8 cellular contexts compared by ENCODE assay signal in the genomic region with DNA sequence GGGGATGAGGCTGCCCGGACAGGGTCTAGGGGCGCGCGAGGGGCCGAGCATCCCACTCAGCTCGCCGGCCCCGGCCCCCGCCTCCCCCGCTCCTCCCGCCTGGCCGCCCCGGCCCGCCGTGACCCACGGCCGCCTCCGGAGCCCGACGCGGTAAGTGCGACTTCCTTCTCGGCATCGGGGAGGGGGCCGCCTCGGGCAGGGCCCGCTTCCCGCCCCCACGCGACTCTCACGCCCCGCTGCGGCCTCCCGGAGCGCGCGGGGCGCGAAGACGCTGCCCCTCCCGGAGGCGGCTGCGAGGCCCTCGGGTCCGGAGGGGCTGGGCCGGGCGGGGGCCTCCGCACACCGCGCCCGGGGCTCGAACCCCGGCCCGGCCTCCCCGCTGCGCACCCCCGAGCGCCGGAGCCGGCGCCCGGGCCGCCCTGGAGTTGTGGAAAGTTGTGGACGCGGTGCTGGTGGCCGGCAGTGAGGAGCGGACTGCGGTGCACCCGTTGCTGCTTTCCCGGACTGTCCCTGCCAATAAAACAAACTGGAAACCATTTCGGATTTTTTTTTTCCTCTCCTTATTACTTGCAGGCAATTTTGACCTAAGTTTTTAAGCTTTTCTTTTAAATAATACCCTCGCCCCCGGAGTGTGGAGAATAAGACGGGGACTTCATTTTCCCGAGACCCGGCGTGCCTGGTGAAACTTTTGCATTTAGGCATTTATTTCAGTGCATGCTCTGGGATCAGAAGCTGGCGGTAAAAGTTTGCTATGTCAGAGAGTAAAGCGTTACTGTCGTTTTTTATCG. TPM values are rescaled to one million over a fixed set of nuclear protein-coding genes. Genes with fewer than 3 reads are reported as not detected.
DNase-seq lines count a peak whose midpoint lies in the region; ATAC-seq and TF ChIP-seq lines count a peak whose summit lies in the region.

No MANE protein-coding gene starts in this region.

- H3K36me3 Mint-ChIP-seq in activated naive CD4-positive, alpha-beta T cell treated with anti-CD3 and anti-CD28 coated beads, Interleukin-2, amount 50 U/mL, for 24 hours, result no peaks in the 10 kb centered on the region

- H3K36me3 ChIP-seq in parathyroid adenoma (ENCODE audit: control insufficient read depth, insufficient read depth, low read length), result no peaks in the 10 kb centered on the region

- peaks cover 49% of the 10 kb centered on the region for H3K4me1 Mint-ChIP-seq in activated naive CD4-positive, alpha-beta T cell treated with anti-CD3 and anti-CD28 coated beads, Interleukin-2, amount 50 U/mL, for 24 hours

- peak overlapping the region; percentile 95 for H3K27ac Mint-ChIP-seq in activated naive CD4-positive, alpha-beta T cell treated with anti-CD3 and anti-CD28 coated beads, Interleukin-2, amount 50 U/mL, for 24 hours

- no peaks in the 10 kb centered on the region for H3K79me2 ChIP-seq in parathyroid adenoma

- TF ChIP-seq CTCF in LNCaP clone FGC (IDR thresholded peaks at IDR 0.05; ENCODE audit: control insufficient read depth, extremely low read depth, insufficient read depth), result no peak
- no peak for TF ChIP-seq CTCF in parathyroid adenoma (IDR thresholded peaks at IDR 0.05)

- H3K4me3 ChIP-seq in LNCaP clone FGC (ENCODE audit: low read depth, low read length) (peak overlapping the region; percentile 55), parathyroid adenoma (ENCODE audit: low read depth, low read length) (peak overlapping the region; percentile 74)

- no peaks in the 10 kb centered on the region for H3K9me3 ChIP-seq in parathyroid adenoma (ENCODE audit: control insufficient read depth, low read length)

- intact Hi-C loops in Right ventricle myocardium superior (cut with DNase I), result no loop called here

- ATAC-seq in GM21423 (IDR thresholded peaks at IDR 0.05; ENCODE audit: unreplicated experiment) (peak; percentile 26), Right ventricle myocardium superior (ENCODE audit: poor library complexity) (peak; percentile 31)

- no peaks in the 10 kb centered on the region for H3K27me3 ChIP-seq in parathyroid adenoma (ENCODE audit: control insufficient read depth, insufficient read depth, low read length)

- peak overlapping the region; percentile 29 for H3K27ac ChIP-seq in parathyroid adenoma

- H3K4me2 ChIP-seq in parathyroid adenoma (ENCODE audit: low read length), result peak overlapping the region; percentile 60

- H3K4me3 Mint-ChIP-seq in activated naive CD4-positive, alpha-beta T cell treated with anti-CD3 and anti-CD28 coated beads, Interleukin-2, amount 50 U/mL, for 24 hours, result peak overlapping the region; percentile 91

- H2AFZ ChIP-seq in parathyroid adenoma, result peak overlapping the region; percentile 33

- DNase-seq in D341Med (ENCODE audit: low spot score), result peak; percentile 73
- no peak for DNase-seq in LNCaP clone FGC (ENCODE audit: low read depth)
- peak; percentile 54 for DNase-seq in Right ventricle myocardium superior
- no peak for DNase-seq in COLO829 (ENCODE audit: low spot score)
- DNase-seq in pons (ENCODE audit: low spot score), result no peak

- no peaks in the 10 kb centered on the region for H3K4me1 ChIP-seq in parathyroid adenoma

- no peaks in the 10 kb centered on the region for H3K27me3 Mint-ChIP-seq in activated naive CD4-positive, alpha-beta T cell treated with anti-CD3 and anti-CD28 coated beads, Interleukin-2, amount 50 U/mL, for 24 hours

- no peaks in the 10 kb centered on the region for H3K9me3 Mint-ChIP-seq in activated naive CD4-positive, alpha-beta T cell treated with anti-CD3 and anti-CD28 coated beads, Interleukin-2, amount 50 U/mL, for 24 hours

- H3K9ac ChIP-seq in parathyroid adenoma, result no peak overlapping the region

RNA-seq across cellular contexts. Expression of a gene that starts 12.9 kb away (rescaled TPM):
- not detected for total RNA-seq in Right ventricle myocardium superior

RNA-seq across cellular contexts. Expression of a gene that starts 16.9 kb away (rescaled TPM):
- 13.2 TPM for total RNA-seq in Right ventricle myocardium superior

Comparison
In these comparisons a context has a peak if more than half of its experiments do, and no peak if none do; other contexts are left out.
1. DNase-seq: peak in D341Med (single experiment) and Right ventricle myocardium superior (single experiment); none in LNCaP clone FGC (single experiment), COLO829 (single experiment) and pons (single experiment).